Comparison of ENCODE assay signal across 16 cellular contexts in genomic region chr16:19697756-19698318, GRCh38. TPM values are rescaled to one million over a fixed set of nuclear protein-coding genes. Genes with fewer than 3 reads are reported as not detected.
DNase-seq lines count a peak whose midpoint lies in the region; ATAC-seq and TF ChIP-seq lines count a peak whose summit lies in the region.
"Had no signal": no experiment of that assay in that cellular context is flagged by ENCODE, and none has a peak within 500 bp of the region (broad histone marks: within the 10 kb centered on the region; RNA-seq: fewer than 3 reads in every experiment).

No MANE protein-coding gene starts in this region.

- H3K27ac Mint-ChIP-seq in brain, result peak overlapping the region in 3 of 5 experiments; percentile 49 to 97 (median 96)
- H3K27ac Mint-ChIP-seq in naive thymus-derived CD8-positive, alpha-beta T cell, result peak overlapping the region; percentile 67 to 97 (median 92)
- H3K27ac Mint-ChIP-seq: activated CD4-positive, alpha-beta T cell treated with anti-CD3 and anti-CD28 coated beads, Interleukin-2, amount 10 ng/mL, durations not matched to agents 24 days and 14 days; T-helper 2 cell treated with Interferon-gamma antibody and Interleukin-4, amounts not matched to agents 5 μg/mL and 100 μg/mL, for 36 hours had no signal

- H3K27me3 ChIP-seq in heart right ventricle (no peaks in the 10 kb centered on the region), upper lobe of right lung (no peaks in the 10 kb centered on the region)
- H3K27me3 ChIP-seq: cardiac muscle cell, sigmoid colon had no signal

- TF ChIP-seq CTCF in heart right ventricle (IDR thresholded peaks at IDR 0.05) (no peak), brain (conservative IDR thresholded peaks at IDR 0.05) (no peak), upper lobe of right lung (IDR thresholded peaks at IDR 0.05) (no peak)

- peaks cover 31% of the 10 kb centered on the region for H3K4me1 Mint-ChIP-seq in brain
- peaks cover 18 to 49% (median 44%) of the 10 kb centered on the region in 4 donors for H3K4me1 Mint-ChIP-seq in naive thymus-derived CD8-positive, alpha-beta T cell

- intact Hi-C loops in heart right ventricle (cut with DNase I), result loop anchor here in 2 of 10 donors (2.0 to 5.0 kb wide), 2 partner anchors 51 to 185 kb away; no protein-coding TSS in a partner anchor
- intact Hi-C loops in Right ventricle myocardium superior (cut with DNase I), result no loop called here
- intact Hi-C loops in upper lobe of right lung (cut with DNase I), result no loop called here

- H3K4me3 ChIP-seq in heart right ventricle (no peak overlapping the region), upper lobe of right lung (no peak overlapping the region)
- H3K4me3 ChIP-seq: cardiac muscle cell, sigmoid colon had no signal

- POLR2A ChIA-PET in naive thymus-derived CD8-positive, alpha-beta T cell (lab: Charles Lee), result interaction anchor here (1.4 kb wide), 1 partner anchor 19 kb away, joined by 3 read pairs; no protein-coding TSS in a partner anchor

- WGBS in heart right ventricle, 2 donors, result 76 to 79% methylated on average over 8 of the region's 8 CpGs

- peak overlapping the region in 9 of 10 donors; percentile 21 to 93 (median 73) for H3K27ac ChIP-seq in heart right ventricle
- H3K27ac ChIP-seq in upper lobe of right lung, result peak overlapping the region; percentile 5

- no peaks in the 10 kb centered on the region for H3K9me3 ChIP-seq in heart right ventricle
- H3K9me3 ChIP-seq in upper lobe of right lung, result no peaks in the 10 kb centered on the region
- H3K9me3 ChIP-seq: sigmoid colon had no signal

- no peak overlapping the region for H3K4me3 Mint-ChIP-seq in brain
- H3K4me3 Mint-ChIP-seq in naive thymus-derived CD8-positive, alpha-beta T cell, result peak overlapping the region in 7 of 10 donors; percentile 36 to 73 (median 62)
- H3K4me3 Mint-ChIP-seq: activated CD4-positive, alpha-beta T cell treated with anti-CD3 and anti-CD28 coated beads, Interleukin-2, amount 10 ng/mL, durations not matched to agents 24 days and 14 days; natural killer cell; T-helper 2 cell treated with Interferon-gamma antibody and Interleukin-4, amounts not matched to agents 5 μg/mL and 100 μg/mL, for 36 hours had no signal

- H3K36me3 Mint-ChIP-seq in brain, result peaks cover 81% of the 10 kb centered on the region
- H3K36me3 Mint-ChIP-seq in naive thymus-derived CD8-positive, alpha-beta T cell, result peaks cover 0 to 49% (median 18%) of the 10 kb centered on the region in 3 donors
- H3K36me3 Mint-ChIP-seq: natural killer cell had no signal

- DNase-seq in heart right ventricle, result no peak
- no peak for DNase-seq in Right ventricle myocardium superior
- no peak for DNase-seq in naive thymus-derived CD8-positive, alpha-beta T cell
- no peak for DNase-seq in upper lobe of right lung
- no peak for DNase-seq in activated effector memory CD4-positive, alpha-beta T cell treated with anti-CD3 and anti-CD28 coated beads, Interleukin-2, amount 50 U/mL, for 16 hours
- no peak for DNase-seq in activated gamma-delta T cell treated with Interleukin-2 at 50 U/mL for 16 hours
- DNase-seq: activated CD4-positive, alpha-beta T cell treated with anti-CD3 and anti-CD28 coated beads, Interleukin-2, amount 10 ng/mL, durations not matched to agents 24 days and 14 days; DMS 273 treated with DMSO at 0.1 percent for 48 hours; natural killer cell; NCI-H187; NCI-H748 treated with DMSO at 0.1 percent for 48 hours; sigmoid colon had no signal

- ATAC-seq in heart right ventricle (no peak), Right ventricle myocardium superior (ENCODE audit: poor library complexity) (no peak), upper lobe of right lung (peak; percentile 27), SK-N-SH treated with all-trans-retinoic acid at 6 μM for 48 hours (no peak)
- no peak for ATAC-seq in naive thymus-derived CD8-positive, alpha-beta T cell
- ATAC-seq: natural killer cell had no signal

- peaks cover 0 to 66% (median 5%) of the 10 kb centered on the region in 9 donors for H3K36me3 ChIP-seq in heart right ventricle
- H3K36me3 ChIP-seq in upper lobe of right lung, result peaks cover 18% of the 10 kb centered on the region

- H3K27me3 Mint-ChIP-seq in brain, result peaks cover 1% of the 10 kb centered on the region
- no peaks in the 10 kb centered on the region for H3K27me3 Mint-ChIP-seq in naive thymus-derived CD8-positive, alpha-beta T cell
- H3K27me3 Mint-ChIP-seq: activated CD4-positive, alpha-beta T cell treated with anti-CD3 and anti-CD28 coated beads, Interleukin-2, amount 10 ng/mL, durations not matched to agents 24 days and 14 days had no signal

- H3K4me1 ChIP-seq in heart right ventricle (peaks cover 8 to 63% (median 55%) of the 10 kb centered on the region in 9 donors), upper lobe of right lung (peaks cover 49% of the 10 kb centered on the region)

- H3K9me3 Mint-ChIP-seq in brain, result no peaks in the 10 kb centered on the region
- H3K9me3 Mint-ChIP-seq in naive thymus-derived CD8-positive, alpha-beta T cell, result no peaks in the 10 kb centered on the region
- H3K9me3 Mint-ChIP-seq: activated CD4-positive, alpha-beta T cell treated with anti-CD3 and anti-CD28 coated beads, Interleukin-2, amount 10 ng/mL, durations not matched to agents 24 days and 14 days; natural killer cell; T-helper 2 cell treated with Interferon-gamma antibody and Interleukin-4, amounts not matched to agents 5 μg/mL and 100 μg/mL, for 36 hours had no signal

TF ChIP-seq in SK-N-SH treated with all-trans-retinoic acid at 6 μM for 48 hours, 23 proteins besides CTCF, POLR2A, EP300 and RAD21 (continues in another document):
- TF ChIP-seq ARNTL (CRISPR knock-in tag; IDR thresholded peaks at IDR 0.05; ENCODE audit: borderline replicate concordance, low read depth) (no peak), RARB (CRISPR knock-in tag; IDR thresholded peaks at IDR 0.05) (no peak), CSDC2 (CRISPR knock-in tag; IDR thresholded peaks at IDR 0.05) (no peak), TOX (CRISPR knock-in tag; IDR thresholded peaks at IDR 0.05; ENCODE audit: borderline replicate concordance) (no peak), TCF4 (CRISPR knock-in tag; IDR thresholded peaks at IDR 0.05; ENCODE audit: borderline replicate concordance) (no peak), ESRRG (CRISPR knock-in tag; IDR thresholded peaks at IDR 0.05) (no peak), SNAI2 (CRISPR knock-in tag; IDR thresholded peaks at IDR 0.05) (no peak), ZFP3 (CRISPR knock-in tag; IDR thresholded peaks at IDR 0.05) (no peak), ZC3H10 (CRISPR knock-in tag; IDR thresholded peaks at IDR 0.05) (no peak), TSHZ2 (CRISPR knock-in tag; IDR thresholded peaks at IDR 0.05) (no peak), CSRNP3 (CRISPR knock-in tag; IDR thresholded peaks at IDR 0.05) (no peak), ZNF565 (CRISPR knock-in tag; conservative IDR thresholded peaks at IDR 0.05; ENCODE audit: low read depth) (no peak), BACH2 (CRISPR knock-in tag; IDR thresholded peaks at IDR 0.05; ENCODE audit: borderline replicate concordance) (no peak), ZFP30 (CRISPR knock-in tag; IDR thresholded peaks at IDR 0.05) (no peak), OSR1 (CRISPR knock-in tag; IDR thresholded peaks at IDR 0.05) (no peak)

RNA-seq across cellular contexts. Expression of gene KNOP1, which starts 20.2 kb away (rescaled TPM):
- total RNA-seq in heart right ventricle (10 to 100 TPM in 1 of 10 donors, 1 to 10 TPM in 9; 4.5 to 10.2 (median 6.5) TPM), Right ventricle myocardium superior (6.2 TPM), upper lobe of right lung (12.2 TPM)
- polyA plus RNA-seq in heart right ventricle (10 to 100 TPM in 1 of 2 donors, 1 to 10 TPM in 1; 6.5 to 25.7 TPM), brain (ENCODE audit: insufficient read depth, low read depth, low replicate concordance) (39.5 TPM)
- 10 to 100 TPM; 14.4 to 14.5 TPM for total RNA-seq in naive thymus-derived CD8-positive, alpha-beta T cell
- 10 to 100 TPM in 1 of 3 donors, 1 to 10 TPM in 2; 4.7 to 10.8 (median 7.2) TPM for polyA plus RNA-seq in naive thymus-derived CD8-positive, alpha-beta T cell

RNA-seq across cellular contexts. Expression of gene IQCK, which starts 20.2 kb away (rescaled TPM):
- total RNA-seq in heart right ventricle (10 to 100 TPM in 2 of 10 donors, 1 to 10 TPM in 8; 5.5 to 11.7 (median 7.4) TPM), Right ventricle myocardium superior (6.5 TPM), upper lobe of right lung (7.6 TPM)
- polyA plus RNA-seq in heart right ventricle (1 to 10 TPM; 7.3 to 9.8 TPM), brain (ENCODE audit: insufficient read depth, low read depth, low replicate concordance) (52.4 TPM)
- total RNA-seq in naive thymus-derived CD8-positive, alpha-beta T cell, result 1 to 10 TPM; 2.0 to 2.3 TPM
- 1 to 10 TPM; 1.7 to 3.1 (median 2.5) TPM for polyA plus RNA-seq in naive thymus-derived CD8-positive, alpha-beta T cell

Comparison
In these comparisons a context has a peak if more than half of its experiments do, and no peak if none do; other contexts are left out.
1. H3K4me3 Mint-ChIP-seq: peak in naive thymus-derived CD8-positive, alpha-beta T cell (7 of 10); none in brain (0 of 5).